Comparison of ENCODE assay signal across 28 cellular contexts in genomic region chr20:34345426-34345757, GRCh38.
"Had no signal": no experiment of that assay in that cellular context is flagged by ENCODE, and none has a peak within 500 bp of the region (broad histone marks: within the 10 kb centered on the region; RNA-seq: fewer than 3 reads in every experiment).

No MANE protein-coding gene starts in this region.

- H3K9me3 ChIP-seq: ascending aorta, SJSA1, SK-N-SH had no signal

- H3K9ac ChIP-seq: SK-N-SH had no signal

- H3K4me3 ChIP-seq: ascending aorta, cardiac muscle cell, SJSA1 had no signal

- H3K4me2 ChIP-seq: SK-N-SH had no signal

- ATAC-seq: activated CD4-positive, alpha-beta T cell treated with anti-CD3 and anti-CD28 coated beads for 36 hours; activated CD4-positive, CD25-positive, alpha-beta regulatory T cell treated with anti-CD3 and anti-CD28 coated beads, Interleukin-2, amount 50 U/mL, for 24 hours; activated CD8-positive, alpha-beta T cell treated with anti-CD3 and anti-CD28 coated beads, Interleukin-2, amount 10 ng/mL, durations not matched to agents 7 days and 5 days; Panc1 had no signal

- H3K27ac Mint-ChIP-seq: activated CD4-positive, alpha-beta T cell treated with anti-CD3 and anti-CD28 coated beads for 36 hours; activated CD4-positive, alpha-beta T cell treated with anti-CD3 and anti-CD28 coated beads, Interleukin-2, amount 10 ng/mL, durations not matched to agents 7 days and 5 days; activated CD8-positive, alpha-beta T cell treated with anti-CD3 and anti-CD28 coated beads, Interleukin-2, amount 10 ng/mL, durations not matched to agents 7 days and 5 days; activated naive CD4-positive, alpha-beta T cell treated with anti-CD3 and anti-CD28 coated beads, Interleukin-2, amount 50 U/mL, for 24 hours; activated naive CD8-positive, alpha-beta T cell treated with anti-CD3 and anti-CD28 coated beads, Interleukin-2, amount 10 ng/mL, durations not matched to agents 7 days and 5 days; activated T-cell treated with anti-CD3 and anti-CD28 coated beads, Interleukin-2, amount 50 U/mL, for 24 hours; activated T-helper 2 cell treated with anti-CD3 and anti-CD28 coated beads, Interferon-gamma antibody, Interleukin-2, Interleukin-4, amounts not matched to agents 10 μg/mL and 5 μg/mL and 100 μg/mL, durations not matched to agents 14 hours and 24 hours and 36 hours; T-helper 1 cell treated with Interleukin-12 subunit alpha and Interleukin-12 subunit beta and Interleukin-4 antibody, amounts not matched to agents 30 μg/mL and 1 μg/mL, for 36 hours; T-helper 2 cell treated with Interferon-gamma antibody and Interleukin-4, amounts not matched to agents 5 μg/mL and 100 μg/mL, for 36 hours had no signal

- H3K4me1 Mint-ChIP-seq: activated naive CD4-positive, alpha-beta T cell treated with anti-CD3 and anti-CD28 coated beads, Interleukin-2, amount 50 U/mL, for 24 hours had no signal

- H3K4me3 Mint-ChIP-seq: activated CD4-positive, alpha-beta T cell treated with anti-CD3 and anti-CD28 coated beads for 36 hours; activated CD4-positive, alpha-beta T cell treated with anti-CD3 and anti-CD28 coated beads, Interleukin-2, amount 10 ng/mL, durations not matched to agents 7 days and 5 days; activated CD8-positive, alpha-beta T cell treated with anti-CD3 and anti-CD28 coated beads, Interleukin-2, amount 10 ng/mL, durations not matched to agents 7 days and 5 days; activated naive CD4-positive, alpha-beta T cell treated with anti-CD3 and anti-CD28 coated beads, Interleukin-2, amount 50 U/mL, for 24 hours; activated naive CD8-positive, alpha-beta T cell treated with anti-CD3 and anti-CD28 coated beads, Interleukin-2, amount 10 ng/mL, durations not matched to agents 7 days and 5 days; activated T-cell treated with anti-CD3 and anti-CD28 coated beads, Interleukin-2, amount 50 U/mL, for 24 hours; central memory CD8-positive, alpha-beta T cell; T-helper 1 cell treated with Interleukin-12 subunit alpha and Interleukin-12 subunit beta and Interleukin-4 antibody, amounts not matched to agents 30 μg/mL and 1 μg/mL, for 36 hours; T-helper 2 cell treated with Interferon-gamma antibody and Interleukin-4, amounts not matched to agents 5 μg/mL and 100 μg/mL, for 36 hours had no signal

- H3K36me3 ChIP-seq: ascending aorta, cardiac muscle cell, SJSA1 had no signal

- H3K27ac ChIP-seq: ascending aorta, cardiac muscle cell, SJSA1 had no signal

- H3K4me1 ChIP-seq: ascending aorta had no signal

- H3K27me3 ChIP-seq: ascending aorta, cardiac muscle cell, SJSA1 had no signal

- FAIRE-seq: TTC549 had no signal

- H3K9me3 Mint-ChIP-seq: activated CD4-positive, alpha-beta T cell treated with anti-CD3 and anti-CD28 coated beads, Interleukin-2, amount 10 ng/mL, durations not matched to agents 7 days and 5 days; activated naive CD4-positive, alpha-beta T cell treated with anti-CD3 and anti-CD28 coated beads, Interleukin-2, amount 50 U/mL, for 24 hours; activated naive CD8-positive, alpha-beta T cell treated with anti-CD3 and anti-CD28 coated beads, Interleukin-2, amount 10 ng/mL, durations not matched to agents 7 days and 5 days; activated T-cell treated with anti-CD3 and anti-CD28 coated beads, Interleukin-2, amount 50 U/mL, for 24 hours; activated T-helper 2 cell treated with anti-CD3 and anti-CD28 coated beads, Interferon-gamma antibody, Interleukin-2, Interleukin-4, amounts not matched to agents 10 μg/mL and 5 μg/mL and 100 μg/mL, durations not matched to agents 14 hours and 24 hours and 36 hours; central memory CD8-positive, alpha-beta T cell; T-helper 1 cell treated with Interleukin-12 subunit alpha and Interleukin-12 subunit beta and Interleukin-4 antibody, amounts not matched to agents 30 μg/mL and 1 μg/mL, for 36 hours; T-helper 2 cell treated with Interferon-gamma antibody and Interleukin-4, amounts not matched to agents 5 μg/mL and 100 μg/mL, for 36 hours had no signal

- H3K27me3 Mint-ChIP-seq: activated CD4-positive, alpha-beta T cell treated with anti-CD3 and anti-CD28 coated beads for 36 hours; activated CD4-positive, alpha-beta T cell treated with anti-CD3 and anti-CD28 coated beads, Interleukin-2, amount 10 ng/mL, durations not matched to agents 7 days and 5 days; activated naive CD4-positive, alpha-beta T cell treated with anti-CD3 and anti-CD28 coated beads, Interleukin-2, amount 50 U/mL, for 24 hours; activated naive CD8-positive, alpha-beta T cell treated with anti-CD3 and anti-CD28 coated beads, Interleukin-2, amount 10 ng/mL, durations not matched to agents 7 days and 5 days; activated T-cell treated with anti-CD3 and anti-CD28 coated beads, Interleukin-2, amount 50 U/mL, for 24 hours; central memory CD8-positive, alpha-beta T cell had no signal

- H3K36me3 Mint-ChIP-seq: activated naive CD4-positive, alpha-beta T cell treated with anti-CD3 and anti-CD28 coated beads, Interleukin-2, amount 50 U/mL, for 24 hours; activated naive CD8-positive, alpha-beta T cell treated with anti-CD3 and anti-CD28 coated beads, Interleukin-2, amount 10 ng/mL, durations not matched to agents 7 days and 5 days had no signal

- DNase-seq: activated CD4-positive, alpha-beta T cell treated with anti-CD3 and anti-CD28 coated beads for 36 hours; activated CD4-positive, alpha-beta T cell treated with anti-CD3 and anti-CD28 coated beads, Interleukin-2, amount 10 ng/mL, durations not matched to agents 7 days and 5 days; activated CD4-positive, alpha-beta T cell treated with anti-CD3 and anti-CD28 coated beads, Interleukin-2, amount 50 U/mL, for 48 hours; activated CD8-positive, alpha-beta T cell treated with anti-CD3 and anti-CD28 coated beads, Interleukin-2, amount 10 ng/mL, durations not matched to agents 7 days and 5 days; activated gamma-delta T cell; activated naive CD4-positive, alpha-beta T cell treated with Interleukin-2 at 50 U/mL for 16 hours; activated naive CD8-positive, alpha-beta T cell treated with anti-CD3 and anti-CD28 coated beads, Interleukin-2, amount 10 ng/mL, durations not matched to agents 7 days and 5 days; activated T-cell treated with anti-CD3 and anti-CD28 coated beads, Interleukin-2, amount 50 U/mL, for 24 hours; amygdala; NCI-H1092 treated with DMSO at 0.1 percent for 48 hours; NCI-H1417; NCI-H187 treated with DMSO at 0.1 percent for 48 hours; NCI-H2081; NCI-H2171; NCI-H524; SHP77; SK-N-SH had no signal
